ENCODE assay signal across 8 cellular contexts in genomic region chr1:89994231-89994804, GRCh38. TPM values are rescaled to one million over a fixed set of nuclear protein-coding genes. Genes with fewer than 3 reads are reported as not detected.
DNase-seq lines count a peak whose midpoint lies in the region; ATAC-seq and TF ChIP-seq lines count a peak whose summit lies in the region.

No MANE protein-coding gene starts in this region.

- H3K27ac ChIP-seq in AG04450 (ENCODE audit: low read depth, low read length) (peak overlapping the region; percentile 75), dorsolateral prefrontal cortex (peak overlapping the region in 58 of 59 donors; percentile 74 to 98 (median 93))

- intact Hi-C loops in dorsolateral prefrontal cortex (cut with DNase I) = loop anchor here (5.0 to 10.0 kb wide), 3 partner anchors 212 to 480 kb away; partner anchors contain the start of gene LRRC8C (in 2 of the 2)

- TF ChIP-seq CTCF in AG04450 (IDR thresholded peaks at IDR 0.05; ENCODE audit: low read depth, low read length) = no peak
- TF ChIP-seq CTCF in dorsolateral prefrontal cortex (IDR thresholded peaks at IDR 0.05 in 54 of 56, conservative IDR thresholded peaks at IDR 0.05 in 2 of 56; ENCODE audit: low read depth in 1 of 56, partially characterized antibody in 56 of 56) = no peak

- H3K4me3 ChIP-seq in AG04450 (ENCODE audit: low read depth, low read length) = peak overlapping the region; percentile 90
- peak overlapping the region; percentile 79 for H3K4me3 ChIP-seq in MG63
- H3K4me3 ChIP-seq in dorsolateral prefrontal cortex = peak overlapping the region; percentile 59 to 98 (median 89)

- H3K36me3 ChIP-seq in MG63 = peaks cover 15% of the 10 kb centered on the region

- H3K27me3 Mint-ChIP-seq in naive B cell = no peaks in the 10 kb centered on the region

- POLR2A ChIA-PET in AG04450 (lab: Yijun Ruan, JAX) = interaction anchor here (0.6 kb wide), 1 partner anchor 92 kb away, joined by 3 read pairs; no protein-coding TSS in a partner anchor

- ATAC-seq in naive B cell (ENCODE audit: low read depth in 2 of 2) (no peak), GM18867 (IDR thresholded peaks at IDR 0.05; ENCODE audit: unreplicated experiment) (no peak), HG02970 (IDR thresholded peaks at IDR 0.05; ENCODE audit: low FRiP score, unreplicated experiment) (no peak)

- no peaks in the 10 kb centered on the region for H3K9me3 ChIP-seq in AG04450 (ENCODE audit: control insufficient read depth, insufficient read depth, low read length)
- H3K9me3 ChIP-seq in MG63 = no peaks in the 10 kb centered on the region

- DNase-seq in AG04450 (ENCODE audit: low read depth, low spot score) (no peak), MG63 (no peak), dorsolateral prefrontal cortex (no peak), naive B cell (no peak), NCI-H526 treated with DMSO at 0.1 percent for 48 hours (lab: John Stamatoyannopoulos, UW) (no peak), cortex of kidney (lab: John Stamatoyannopoulos, UW) (no peak)

- H3K36me3 Mint-ChIP-seq in naive B cell = peaks cover 0 to 5% of the 10 kb centered on the region in 2 donors

- H3K4me3 Mint-ChIP-seq in naive B cell = peak overlapping the region; percentile 94 to 99 (median 98)

- CTCF ChIA-PET in AG04450 (lab: Charles Lee) = no interaction called here

- H3K27me3 ChIP-seq in AG04450 (ENCODE audit: control insufficient read depth, insufficient read depth, low read length) (no peaks in the 10 kb centered on the region), MG63 (no peaks in the 10 kb centered on the region), dorsolateral prefrontal cortex (no peaks in the 10 kb centered on the region)

- peaks cover 19 to 34% (median 33%) of the 10 kb centered on the region in 3 donors for H3K4me1 Mint-ChIP-seq in naive B cell

- peak overlapping the region in 5 of 6 donors; percentile 88 to 97 (median 92) for H3K27ac Mint-ChIP-seq in naive B cell

- no peaks in the 10 kb centered on the region for H3K9me3 Mint-ChIP-seq in naive B cell

RNA-seq across cellular contexts. Expression of gene ZNF326, which starts 0.6 kb away (rescaled TPM):
- polyA plus RNA-seq in AG04450 (2011; rRNA removed) (15.5 and 23.3 TPM in 2 replicates), naive B cell (ENCODE audit: low read depth in 6 of 6) (10 to 100 TPM in 4 of 6 donors, 1 to 10 TPM in 2; 7.8 to 15.8 (median 12.0) TPM)
- 13.9 and 18.6 TPM in 2 replicates for polyA minus RNA-seq in AG04450 (2011; rRNA and poly(A)+ RNA removed)
- 1.1 and 1.4 TPM in 2 replicates for total RNA-seq in MG63 (2014; rRNA removed; shearing (Covaris generic); ENCODE audit: low replicate concordance)
- total RNA-seq in dorsolateral prefrontal cortex = 10 to 100 TPM; 23.0 to 50.7 (median 32.2) TPM
